In the genomic region with DNA sequence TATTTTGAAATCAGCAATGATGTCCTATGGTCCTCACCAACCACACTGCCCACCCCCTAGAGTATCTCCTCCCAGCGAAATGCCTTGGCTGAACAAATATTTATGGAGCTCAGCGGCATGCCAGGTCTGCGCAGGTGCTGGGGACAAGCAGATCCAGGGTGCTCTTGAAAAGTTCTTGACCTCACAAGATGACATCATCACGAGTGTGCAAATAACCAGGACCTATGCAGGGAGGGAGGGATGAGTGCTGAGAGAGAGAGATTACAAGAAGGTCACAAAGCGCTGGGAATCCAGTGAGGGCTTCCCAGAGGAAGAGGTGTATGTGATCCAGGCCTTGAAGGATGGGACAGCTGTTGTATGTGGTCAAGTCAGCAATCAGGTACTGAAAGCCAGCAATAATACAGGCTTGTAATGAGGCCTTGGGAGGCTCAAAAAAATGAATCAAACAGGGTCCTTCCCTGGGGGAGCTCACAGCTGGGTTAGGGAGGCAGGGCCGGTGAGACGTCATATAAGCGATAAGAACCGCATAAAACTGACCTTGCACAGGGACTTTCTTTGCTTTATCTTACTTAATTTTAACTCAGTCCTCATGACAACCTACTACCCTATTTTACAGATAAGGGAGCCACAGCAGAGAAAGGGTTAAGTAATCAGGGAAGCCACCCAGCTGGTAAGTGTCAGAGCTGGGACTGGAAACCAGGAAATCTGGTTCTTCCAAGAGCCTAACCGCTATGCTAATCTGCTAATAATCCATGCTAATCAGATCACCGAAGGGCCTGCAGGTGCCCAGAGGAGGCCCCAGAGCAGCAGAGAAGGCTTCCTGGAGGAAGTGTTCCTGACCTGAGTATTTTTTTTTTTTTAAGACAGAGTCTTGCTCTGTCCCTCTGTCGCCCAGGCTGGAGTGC, we compare ENCODE assay signal across 8 cellular contexts. TPM values are rescaled to one million over a fixed set of nuclear protein-coding genes. Genes with fewer than 3 reads are reported as not detected.
DNase-seq lines count a peak whose midpoint lies in the region; ATAC-seq and TF ChIP-seq lines count a peak whose summit lies in the region.

No MANE protein-coding gene starts in this region.

- intact Hi-C loops in ovary (cut with DNase I), result no loop called here

- peak overlapping the region; percentile 65 to 92 for H3K27ac Mint-ChIP-seq in effector memory CD8-positive, alpha-beta T cell

- peaks cover 66 to 70% of the 10 kb centered on the region in 2 donors for H3K4me1 Mint-ChIP-seq in effector memory CD8-positive, alpha-beta T cell (ENCODE audit: low read depth in 2 of 2)

- H3K36me3 Mint-ChIP-seq in effector memory CD8-positive, alpha-beta T cell (ENCODE audit: insufficient read depth), result peaks cover 5% of the 10 kb centered on the region

- H3K4me3 ChIP-seq in ovary, result no peak overlapping the region

- H3K4me3 Mint-ChIP-seq in effector memory CD8-positive, alpha-beta T cell, result no peak overlapping the region

- no peak for TF ChIP-seq EP300 in ovary (IDR thresholded peaks at IDR 0.05)

- H3K27ac ChIP-seq in ovary, result peak overlapping the region; percentile 23 to 72

- no peak for TF ChIP-seq POLR2A in ovary (IDR thresholded peaks at IDR 0.05)

- H3K4me1 ChIP-seq in ovary (ENCODE audit: insufficient read depth), result peaks cover 57% of the 10 kb centered on the region

- H3K9me3 ChIP-seq in ovary, result no peaks in the 10 kb centered on the region

- no peaks in the 10 kb centered on the region for H3K27me3 ChIP-seq in ovary

- no peaks in the 10 kb centered on the region for H3K27me3 Mint-ChIP-seq in effector memory CD8-positive, alpha-beta T cell

- 38 to 50% (median 45%) methylated on average over 12 of the region's 12 CpGs for WGBS in ovary, 3 donors

- DNase-seq in GF-D8 (lab: John Stamatoyannopoulos, UW), result peak; percentile 65
- DNase-seq in NCI-H226, result peak; percentile 23
- DNase-seq in effector memory CD8-positive, alpha-beta T cell, result no peak
- peak in 2 of 5 donors; percentile 35 to 42 for DNase-seq in ovary
- no peak for DNase-seq in NCI-H1105 treated with DMSO at 0.1 percent for 48 hours (lab: John Stamatoyannopoulos, UW)

- H3K36me3 ChIP-seq in ovary, result no peaks in the 10 kb centered on the region

- H3K9me3 Mint-ChIP-seq in effector memory CD8-positive, alpha-beta T cell, result no peaks in the 10 kb centered on the region

- ATAC-seq in effector memory CD8-positive, alpha-beta T cell (replicated peaks), result no peak
- ATAC-seq in GM21723 (IDR thresholded peaks at IDR 0.05; ENCODE audit: unreplicated experiment) (no peak), HG02798 (IDR thresholded peaks at IDR 0.05; ENCODE audit: poor library complexity, unreplicated experiment) (no peak), GM21381 (IDR thresholded peaks at IDR 0.05; ENCODE audit: unreplicated experiment) (no peak)

- no peak for TF ChIP-seq CTCF in ovary (IDR thresholded peaks at IDR 0.05)

RNA-seq across cellular contexts. Expression of a gene that starts 8.2 kb away (rescaled TPM):
- 10 to 100 TPM; 16.5 to 68.0 (median 30.6) TPM for total RNA-seq in ovary
- polyA plus RNA-seq in ovary, result 10 to 100 TPM; 15.2 to 27.2 TPM

RNA-seq across cellular contexts. Expression of a gene that starts 56.1 kb away (rescaled TPM):
- total RNA-seq in ovary, result 1,000 to 10,000 TPM; 4,127 to 7,276 (median 5,342) TPM
- 1,000 to 10,000 TPM; 3,268 to 7,073 TPM for polyA plus RNA-seq in ovary

Comparison
In these comparisons a context has a peak if more than half of its experiments do, and no peak if none do; other contexts are left out.
1. DNase-seq: peak in GF-D8 (single experiment) and NCI-H226 (single experiment); none in effector memory CD8-positive, alpha-beta T cell (0 of 3) and NCI-H1105 treated with DMSO at 0.1 percent for 48 hours (single experiment).